In the genomic region with DNA sequence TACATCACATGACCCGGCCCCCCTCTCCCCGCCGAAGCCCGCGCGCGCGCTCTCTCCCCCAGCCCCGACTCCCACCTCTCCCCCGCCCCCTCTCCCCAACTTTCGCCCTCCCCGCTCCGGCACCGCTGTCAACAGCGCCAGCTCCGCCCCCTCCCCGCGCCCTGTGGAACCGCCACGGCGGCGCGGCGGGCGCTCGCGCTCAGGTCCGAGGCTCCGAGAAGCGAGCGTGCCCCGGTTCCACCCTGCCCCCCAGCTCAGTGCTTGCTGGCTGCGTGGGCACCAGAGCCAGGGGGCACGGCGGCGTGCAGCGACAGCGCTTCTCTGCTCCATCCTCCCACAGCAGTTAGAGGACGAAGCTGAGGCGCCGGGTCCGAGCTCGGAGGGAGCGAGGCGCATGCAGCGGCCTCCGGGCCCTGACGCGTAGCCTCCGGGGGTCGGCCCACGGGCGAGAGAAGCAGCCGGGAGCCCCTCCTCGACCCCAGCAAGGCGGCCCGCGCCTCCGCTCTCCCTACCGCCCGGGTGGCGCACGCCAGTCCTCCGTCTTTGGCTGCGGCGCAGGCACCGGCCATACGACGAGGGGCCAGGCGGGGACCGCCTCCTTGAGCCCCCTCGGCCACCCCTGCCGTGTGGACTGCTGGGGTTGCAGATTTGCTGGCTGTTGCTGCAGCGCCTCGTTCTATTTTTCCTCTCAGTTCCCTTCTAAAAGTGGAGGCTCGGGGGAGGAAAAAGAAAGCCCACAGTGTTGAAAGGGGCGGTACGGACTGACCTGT, we compare ENCODE assay signal across 8 cellular contexts.
A peak's percentile ranks its signal among the peaks of the same experiment; 100 is the strongest.
DNase-seq lines count a peak whose midpoint lies in the region; ATAC-seq and TF ChIP-seq lines count a peak whose summit lies in the region.

No MANE protein-coding gene starts in this region.

- no peak for TF ChIP-seq CTCF in NB4 (IDR thresholded peaks at IDR 0.05; ENCODE audit: low read depth, low read length)

- TF ChIP-seq POLR2A in NB4 (IDR thresholded peaks at IDR 0.05; ENCODE audit: extremely low read depth, insufficient read length), result peak; percentile 67

- peak overlapping the region; percentile 70 for H3K4me3 ChIP-seq in GM08714 (ENCODE audit: low read length)
- peak overlapping the region; percentile 84 for H3K4me3 ChIP-seq in NB4 (ENCODE audit: low read depth, low read length)

- peak; percentile 5 for ATAC-seq in memory B cell (ENCODE audit: low read depth)

- no peaks in the 10 kb centered on the region for H3K9me3 Mint-ChIP-seq in memory B cell

- H3K4me1 Mint-ChIP-seq in memory B cell, result peaks cover 37% of the 10 kb centered on the region

- H3K4me3 Mint-ChIP-seq in memory B cell, result peak overlapping the region; percentile 92

- peak overlapping the region; percentile 97 for H3K27ac Mint-ChIP-seq in memory B cell

- no peaks in the 10 kb centered on the region for H3K27me3 Mint-ChIP-seq in memory B cell

- DNase-seq in HCEC 1CT, result peak; percentile 8
- DNase-seq in NB4 (ENCODE audit: low read depth), result peak; percentile 72
- peak; percentile 79 to 90 for DNase-seq in activated CD4-positive, alpha-beta T cell treated with anti-CD3 and anti-CD28 coated beads, Interleukin-2, amount 50 U/mL, for 24 hours (ENCODE audit: low read depth in 1 of 2, low spot score in 1 of 2)
- peak; percentile 68 for DNase-seq in dermis blood vessel endothelial cell
- DNase-seq in memory B cell (ENCODE audit: low spot score in 2 of 2), result peak; percentile 90 to 92
- peak; percentile 73 for DNase-seq in stimulated activated CD8-positive, alpha-beta memory T cell treated with anti-CD3 and anti-CD28 coated beads, Interleukin-15, amount 100 ng/mL, for 24 hours (ENCODE audit: low read depth)
- no peak for DNase-seq in midbrain (lab: John Stamatoyannopoulos, UW)

- H3K36me3 Mint-ChIP-seq in memory B cell, result peaks cover 4% of the 10 kb centered on the region
